Comparison of ENCODE assay signal across 27 cellular contexts in the genomic region with DNA sequence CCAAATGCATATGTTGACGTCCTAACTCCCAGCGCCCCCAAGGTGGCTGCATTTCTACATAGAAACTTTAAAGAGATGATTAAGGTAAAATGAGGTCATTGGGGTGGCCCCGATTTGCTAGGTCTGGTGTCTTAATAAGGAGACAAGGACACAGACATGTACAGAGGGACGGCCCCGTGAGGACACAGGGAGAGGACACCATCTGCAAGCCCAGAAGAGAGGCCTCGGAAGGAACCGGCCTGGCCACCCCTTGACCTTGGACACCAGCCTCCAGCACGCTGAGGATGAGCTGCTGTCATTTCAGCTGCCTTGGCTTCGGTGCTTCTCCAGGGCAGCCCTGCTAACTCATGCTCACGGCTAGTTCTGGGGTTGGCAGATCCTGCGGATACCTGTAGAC.
DNase-seq lines count a peak whose midpoint lies in the region; ATAC-seq and TF ChIP-seq lines count a peak whose summit lies in the region.
"Had no signal": no experiment of that assay in that cellular context is flagged by ENCODE, and none has a peak within 500 bp of the region (broad histone marks: within the 10 kb centered on the region; RNA-seq: fewer than 3 reads in every experiment).

No MANE protein-coding gene starts in this region.

- H3K9ac ChIP-seq in neural progenitor cell: no peak overlapping the region

- no peaks in the 10 kb centered on the region for H3K79me2 ChIP-seq in neural progenitor cell (ENCODE audit: low read depth)
- H3K79me2 ChIP-seq: hepatocyte had no signal

- H3K4me2 ChIP-seq in neural progenitor cell: no peak overlapping the region
- H3K4me2 ChIP-seq: hepatocyte had no signal

- no peaks in the 10 kb centered on the region for H3K36me3 Mint-ChIP-seq in neural progenitor cell
- H3K36me3 Mint-ChIP-seq: IgD-negative memory B cell, memory B cell had no signal

- H3K9me3 Mint-ChIP-seq in neural progenitor cell: peaks cover 8% of the 10 kb centered on the region
- H3K9me3 Mint-ChIP-seq: activated naive CD8-positive, alpha-beta T cell treated with anti-CD3 and anti-CD28 coated beads, Interleukin-2, amount 50 U/mL, for 24 hours; CD4-positive, alpha-beta T cell; memory B cell had no signal

- H3K27me3 ChIP-seq in neural progenitor cell (peaks cover 21% of the 10 kb centered on the region), upper lobe of right lung (no peaks in the 10 kb centered on the region)
- H3K27me3 ChIP-seq: hepatocyte had no signal

- H3K4me3 ChIP-seq in neural progenitor cell (no peak overlapping the region), upper lobe of right lung (no peak overlapping the region)
- H3K4me3 ChIP-seq: gastroesophageal sphincter, hepatocyte, smooth muscle cell had no signal

- H3F3A ChIP-seq in neural progenitor cell (ENCODE audit: low read depth): no peaks in the 10 kb centered on the region

- H3K36me3 ChIP-seq in neural progenitor cell (no peaks in the 10 kb centered on the region), upper lobe of right lung (no peaks in the 10 kb centered on the region)
- H3K36me3 ChIP-seq: gastroesophageal sphincter had no signal

- H3K4me1 Mint-ChIP-seq in neural progenitor cell: peaks cover 10% of the 10 kb centered on the region
- H3K4me1 Mint-ChIP-seq: activated naive CD8-positive, alpha-beta T cell treated with anti-CD3 and anti-CD28 coated beads, Interleukin-2, amount 50 U/mL, for 24 hours; IgD-negative memory B cell; memory B cell had no signal

- intact Hi-C loops in upper lobe of right lung (cut with DNase I): no loop called here

- ATAC-seq in upper lobe of right lung (no peak), GM18868 (IDR thresholded peaks at IDR 0.05; ENCODE audit: unreplicated experiment) (no peak), HG02763 (IDR thresholded peaks at IDR 0.05; ENCODE audit: unreplicated experiment) (no peak)
- ATAC-seq: activated naive CD8-positive, alpha-beta T cell treated with anti-CD3 and anti-CD28 coated beads, Interleukin-2, amount 50 U/mL, for 24 hours; gastroesophageal sphincter; left lobe of liver had no signal

- peak; percentile 43 for DNase-seq in activated effector memory CD4-positive, alpha-beta T cell treated with anti-CD3 and anti-CD28 coated beads, Interleukin-2, amount 50 U/mL, for 16 hours
- no peak for DNase-seq in activated effector memory CD4-positive, alpha-beta T cell treated with Interleukin-2 at 50 U/mL for 16 hours
- peak; percentile 42 for DNase-seq in activated CD8-positive, alpha-beta memory T cell treated with anti-CD3 and anti-CD28 coated beads, Interleukin-2, amount 50 U/mL, for 48 hours
- DNase-seq in neural progenitor cell (ENCODE audit: low spot score): peak; percentile 1
- DNase-seq in upper lobe of right lung: peak; percentile 33
- DNase-seq in foreskin melanocyte: no peak
- DNase-seq: activated CD4-positive, alpha-beta T cell treated with anti-CD3 and anti-CD28 coated beads, Interleukin-2, amount 50 U/mL, for 4 hours; activated gamma-delta T cell; activated naive CD8-positive, alpha-beta T cell treated with anti-CD3 and anti-CD28 coated beads, Interleukin-2, amount 50 U/mL, for 24 hours; CD4-positive, alpha-beta T cell; central memory CD4-positive, alpha-beta T cell; dermis blood vessel endothelial cell; GOT3; NCI-H524 treated with DMSO at 0.1 percent for 48 hours; occipital lobe; Right ventricle myocardium superior; stimulated activated CD4-positive, alpha-beta T cell treated with anti-CD3 and anti-CD28 coated beads, Interleukin-1b, Interleukin-23, amount 100 ng/mL, for 48 hours; substantia nigra; T-helper 9 cell had no signal

- H3K4me1 ChIP-seq in neural progenitor cell (no peaks in the 10 kb centered on the region), upper lobe of right lung (no peaks in the 10 kb centered on the region)
- H3K4me1 ChIP-seq: gastroesophageal sphincter had no signal

- H3K9me3 ChIP-seq in neural progenitor cell (ENCODE audit: low read depth) (no peaks in the 10 kb centered on the region), upper lobe of right lung (no peaks in the 10 kb centered on the region)
- H3K9me3 ChIP-seq: gastroesophageal sphincter had no signal

- no peaks in the 10 kb centered on the region for H4K20me1 ChIP-seq in neural progenitor cell (ENCODE audit: low read depth)

- no peak for TF ChIP-seq CTCF in neural progenitor cell (IDR thresholded peaks at IDR 0.05)
- TF ChIP-seq CTCF in upper lobe of right lung (IDR thresholded peaks at IDR 0.05): no peak

- peaks cover 11% of the 10 kb centered on the region for H3K27me3 Mint-ChIP-seq in neural progenitor cell (ENCODE audit: insufficient read depth, low read depth)

- H3K27ac ChIP-seq in neural progenitor cell: no peak overlapping the region
- H3K27ac ChIP-seq in upper lobe of right lung: no peak overlapping the region
- H3K27ac ChIP-seq: gastroesophageal sphincter, hepatocyte had no signal

- no peak overlapping the region for H2AFZ ChIP-seq in neural progenitor cell (replicated peaks)

- H3K27ac Mint-ChIP-seq in neural progenitor cell: no peak overlapping the region
- H3K27ac Mint-ChIP-seq: activated naive CD8-positive, alpha-beta T cell treated with anti-CD3 and anti-CD28 coated beads, Interleukin-2, amount 50 U/mL, for 24 hours; CD4-positive, alpha-beta T cell; IgD-negative memory B cell; memory B cell had no signal

- no peak overlapping the region for H3K4me3 Mint-ChIP-seq in neural progenitor cell
- H3K4me3 Mint-ChIP-seq: activated naive CD8-positive, alpha-beta T cell treated with anti-CD3 and anti-CD28 coated beads, Interleukin-2, amount 50 U/mL, for 24 hours; IgD-negative memory B cell; memory B cell had no signal

Comparison
In these comparisons a context has a peak if more than half of its experiments do, and no peak if none do; other contexts are left out.
1. DNase-seq: peak in activated effector memory CD4-positive, alpha-beta T cell treated with anti-CD3 and anti-CD28 coated beads, Interleukin-2, amount 50 U/mL, for 16 hours (single experiment), activated CD8-positive, alpha-beta memory T cell treated with anti-CD3 and anti-CD28 coated beads, Interleukin-2, amount 50 U/mL, for 48 hours (single experiment), neural progenitor cell (single experiment) and upper lobe of right lung (single experiment); none in activated effector memory CD4-positive, alpha-beta T cell treated with Interleukin-2 at 50 U/mL for 16 hours (single experiment) and foreskin melanocyte (single experiment).